In the genomic region with DNA sequence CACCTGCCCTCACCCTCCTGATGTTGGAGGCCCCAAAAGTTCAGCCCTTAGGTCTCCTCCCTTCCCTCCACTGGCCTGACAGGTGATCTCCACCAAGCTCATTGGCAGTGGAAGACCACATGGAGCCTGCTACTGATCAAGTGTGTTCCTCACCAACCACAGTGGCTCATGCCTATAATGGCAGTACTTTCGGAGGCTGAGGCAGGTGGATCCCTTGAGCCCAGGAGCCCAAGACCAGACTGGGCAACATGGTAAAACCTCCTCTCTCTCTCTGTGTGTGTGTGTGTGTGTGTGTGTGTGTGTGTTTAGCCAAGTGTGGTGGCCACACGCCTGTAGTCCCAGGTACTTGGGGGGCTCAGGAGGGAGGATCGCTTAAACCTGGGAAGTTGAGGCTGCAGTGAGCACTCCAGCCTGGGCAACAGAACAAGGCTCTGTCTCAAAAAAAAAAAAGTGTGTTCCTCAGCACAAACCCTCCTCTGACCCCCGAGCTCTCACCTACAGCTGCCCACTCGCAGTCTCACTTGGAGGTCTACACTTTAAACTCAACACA, we compare ENCODE assay signal across 21 cellular contexts.
"Had no signal": no experiment of that assay in that cellular context is flagged by ENCODE, and none has a peak within 500 bp of the region (broad histone marks: within the 10 kb centered on the region; RNA-seq: fewer than 3 reads in every experiment).

No MANE protein-coding gene starts in this region.

- H3K4me2 ChIP-seq: hepatocyte had no signal

- H3K27ac ChIP-seq: epithelial cell of prostate, esophagus muscularis mucosa, gastroesophageal sphincter, hepatocyte, pancreas, stomach, thoracic aorta, uterus had no signal

- H2AFZ ChIP-seq: hepatocyte had no signal

- H3K4me1 ChIP-seq: pancreas, uterus had no signal

- H3K27ac Mint-ChIP-seq: progenitor cell of endocrine pancreas had no signal

- H3K27me3 ChIP-seq: esophagus muscularis mucosa, gastroesophageal sphincter, hepatocyte, pancreas, stomach, uterus had no signal

- H3K27me3 Mint-ChIP-seq: naive B cell had no signal

- H3K36me3 Mint-ChIP-seq: naive B cell had no signal

- H3K79me2 ChIP-seq: hepatocyte had no signal

- H3K4me3 ChIP-seq: esophagus muscularis mucosa, gastroesophageal sphincter, hepatocyte, pancreas, stomach, thoracic aorta, uterus had no signal

- H3K9me3 ChIP-seq: esophagus muscularis mucosa, gastroesophageal sphincter, pancreas, stomach, thoracic aorta, uterus had no signal

- H3K36me3 ChIP-seq: esophagus muscularis mucosa, gastroesophageal sphincter, pancreas, stomach, thoracic aorta, uterus had no signal

- DNase-seq: effector memory CD4-positive, alpha-beta T cell; head of caudate nucleus; left colon; mesendoderm; naive B cell; occipital lobe; pancreas; small intestine; stimulated activated CD4-positive, alpha-beta T cell treated with anti-CD3 and anti-CD28 coated beads, Interleukin-12 subunit alpha, Interleukin-12 subunit beta, amount 100 ng/mL, for 4 hours; stimulated activated naive CD4-positive, alpha-beta T cell; stomach; substantia nigra; trophoblast cell; uterus had no signal

- ATAC-seq: gastroesophageal sphincter, left colon, pancreas, right cardiac atrium had no signal

- H3K9me3 Mint-ChIP-seq: naive B cell had no signal
